10 cellular contexts compared by ENCODE assay signal in the genomic region with DNA sequence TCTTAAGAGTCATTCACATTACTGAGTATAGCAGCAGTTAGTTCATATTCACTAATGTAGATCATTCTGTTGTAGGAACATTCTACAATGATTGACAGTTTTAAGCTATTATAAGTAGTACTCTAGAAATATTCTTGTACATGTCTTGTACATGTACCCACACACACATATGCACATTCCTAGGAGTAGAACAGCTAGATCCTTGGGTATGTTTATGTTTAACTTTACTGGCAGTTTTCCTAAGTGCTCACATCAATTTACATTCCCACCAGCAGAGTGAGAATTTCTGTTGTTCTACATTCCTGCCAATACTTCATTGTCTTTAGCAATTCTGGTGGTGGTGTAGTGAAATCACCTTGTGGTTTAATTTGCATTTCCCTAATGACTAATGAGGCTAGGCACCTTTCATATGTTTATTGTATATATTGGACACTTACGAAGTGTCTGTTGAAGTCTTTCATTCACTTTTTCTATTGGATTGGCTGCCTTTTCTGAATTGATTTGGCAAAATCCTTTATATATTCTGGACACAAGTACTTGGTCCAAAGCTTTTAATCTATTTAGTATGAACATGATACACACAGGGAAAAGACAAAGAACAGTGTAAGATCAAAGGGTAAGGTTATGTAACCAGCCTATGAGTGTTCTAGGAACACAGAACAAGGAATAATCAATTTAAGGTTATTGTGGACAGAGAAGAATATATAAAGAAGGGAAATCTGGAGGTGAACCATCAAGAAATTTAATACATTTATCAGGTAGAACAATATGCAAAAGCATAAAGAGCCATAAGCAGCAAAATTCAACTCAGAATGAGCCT.
A peak's percentile ranks its signal among the peaks of the same experiment; 100 is the strongest.
DNase-seq lines count a peak whose midpoint lies in the region; ATAC-seq, FAIRE-seq and TF ChIP-seq lines count a peak whose summit lies in the region.
"Had no signal": no experiment of that assay in that cellular context is flagged by ENCODE, and none has a peak within 500 bp of the region (broad histone marks: within the 10 kb centered on the region; RNA-seq: fewer than 3 reads in every experiment).

No MANE protein-coding gene starts in this region.

- H3K27ac Mint-ChIP-seq in type B pancreatic cell: no peak overlapping the region

- H3K27me3 Mint-ChIP-seq in type B pancreatic cell: no peaks in the 10 kb centered on the region

- no peak overlapping the region for H3K4me3 ChIP-seq in gastrocnemius medialis
- H3K4me3 ChIP-seq: lower lobe of right lung had no signal

- in situ Hi-C loops in gastrocnemius medialis (cut with MboI; ENCODE audit: low sequenced_read_pairs in 4 of 4): no loop called here

- no peak for TF ChIP-seq POLR2A in gastrocnemius medialis (IDR thresholded peaks at IDR 0.05)

- H3K27me3 ChIP-seq in foreskin keratinocyte (no peaks in the 10 kb centered on the region), gastrocnemius medialis (no peaks in the 10 kb centered on the region)

- H3K4me1 ChIP-seq in foreskin keratinocyte: peaks cover 5% of the 10 kb centered on the region
- peaks cover 11% of the 10 kb centered on the region in 2 donors for H3K4me1 ChIP-seq in gastrocnemius medialis

- ATAC-seq in GM21723 (IDR thresholded peaks at IDR 0.05; ENCODE audit: unreplicated experiment) (peak; percentile 65), HG03565 (IDR thresholded peaks at IDR 0.05; ENCODE audit: unreplicated experiment) (peak; percentile 86), foreskin keratinocyte (peak; percentile 55), gastrocnemius medialis (no peak)

- H3K4me3 Mint-ChIP-seq in type B pancreatic cell: no peak overlapping the region

- H3K36me3 ChIP-seq in gastrocnemius medialis: no peaks in the 10 kb centered on the region
- H3K36me3 ChIP-seq: lower lobe of right lung had no signal

- intact Hi-C loops in gastrocnemius medialis (cut with DNase I; ENCODE audit: low total_unique reads): no loop called here

- no peak overlapping the region for H3K27ac ChIP-seq in foreskin keratinocyte
- H3K27ac ChIP-seq in gastrocnemius medialis: no peak overlapping the region
- H3K27ac ChIP-seq: lower lobe of right lung had no signal

- H3K36me3 Mint-ChIP-seq in type B pancreatic cell: peaks cover 12% of the 10 kb centered on the region

- TF ChIP-seq CTCF in foreskin keratinocyte (conservative IDR thresholded peaks at IDR 0.05) (peak; percentile 36), gastrocnemius medialis (IDR thresholded peaks at IDR 0.05 in 4 of 5, conservative IDR thresholded peaks at IDR 0.05 in 1 of 5) (no peak), type B pancreatic cell (conservative IDR thresholded peaks at IDR 0.05) (no peak)

- peaks cover 4% of the 10 kb centered on the region for H3K4me1 Mint-ChIP-seq in type B pancreatic cell (ENCODE audit: unreplicated experiment)

- FAIRE-seq in GM18507 (lab: Jason Lieb, UNC): peak; percentile 69

- no peaks in the 10 kb centered on the region for H3K9me3 ChIP-seq in gastrocnemius medialis
- H3K9me3 ChIP-seq: lower lobe of right lung had no signal

- no peaks in the 10 kb centered on the region for H3K9me3 Mint-ChIP-seq in type B pancreatic cell

- no peak for DNase-seq in GM18507 (ENCODE audit: extremely low spot score, insufficient read length, low read depth)
- peak; percentile 34 to 42 for DNase-seq in foreskin keratinocyte
- DNase-seq in amygdala (lab: John Stamatoyannopoulos, UW): no peak
- no peak for DNase-seq in gastrocnemius medialis
- no peak for DNase-seq in NCI-H345 treated with DMSO at 0.1 percent for 48 hours (lab: John Stamatoyannopoulos, UW; ENCODE audit: unreplicated experiment)
- DNase-seq in type B pancreatic cell (ENCODE audit: extremely low spot score, unreplicated experiment): no peak
- DNase-seq: lower lobe of right lung, NCI-H226 had no signal

Comparison
In these comparisons a context has a peak if more than half of its experiments do, and no peak if none do; other contexts are left out.
1. DNase-seq: peak in foreskin keratinocyte (2 of 2); none in GM18507 (single experiment), amygdala (0 of 56), gastrocnemius medialis (0 of 2), NCI-H345 treated with DMSO at 0.1 percent for 48 hours (single experiment) and type B pancreatic cell (single experiment).
2. ATAC-seq: peak in GM21723 (single experiment), HG03565 (single experiment) and foreskin keratinocyte (single experiment); none in gastrocnemius medialis (0 of 2).